ENCODE assay signal across 1 cellular context in the genomic region with DNA sequence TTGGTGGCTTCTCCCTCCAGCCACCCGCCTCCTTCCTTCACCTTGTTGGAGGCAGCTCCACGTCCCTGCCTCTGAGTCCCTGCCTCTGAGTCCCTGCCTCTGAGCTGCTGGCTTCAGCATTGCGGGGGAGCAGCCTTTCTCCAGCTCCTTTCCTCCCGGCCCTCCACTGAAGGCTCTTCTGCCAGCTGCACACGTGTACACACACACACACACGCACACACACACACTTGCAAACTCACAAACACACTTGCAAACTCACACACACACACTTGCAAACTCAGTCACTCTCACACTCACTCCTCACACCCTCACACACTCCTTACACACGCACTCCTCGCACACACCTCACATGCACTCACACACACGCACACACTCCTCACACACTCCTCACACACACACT.
TF ChIP-seq lines count a peak whose summit lies in the region.

No MANE protein-coding gene starts in this region.

TF ChIP-seq in IMR-90, 13 proteins besides CTCF, POLR2A, EP300 and RAD21:
- TF ChIP-seq NFE2L2 (IDR thresholded peaks at IDR 0.05; ENCODE audit: low read depth, low read length) (no peak), BHLHE40 (IDR thresholded peaks at IDR 0.05; ENCODE audit: low read depth, low read length) (0 out of 2 replicates have a peak, but pooled peaks have one; percentile 15), CHD1 (IDR thresholded peaks at IDR 0.05; ENCODE audit: low read depth, low read length) (no peak)
